20 cellular contexts compared by ENCODE assay signal in the genomic region with DNA sequence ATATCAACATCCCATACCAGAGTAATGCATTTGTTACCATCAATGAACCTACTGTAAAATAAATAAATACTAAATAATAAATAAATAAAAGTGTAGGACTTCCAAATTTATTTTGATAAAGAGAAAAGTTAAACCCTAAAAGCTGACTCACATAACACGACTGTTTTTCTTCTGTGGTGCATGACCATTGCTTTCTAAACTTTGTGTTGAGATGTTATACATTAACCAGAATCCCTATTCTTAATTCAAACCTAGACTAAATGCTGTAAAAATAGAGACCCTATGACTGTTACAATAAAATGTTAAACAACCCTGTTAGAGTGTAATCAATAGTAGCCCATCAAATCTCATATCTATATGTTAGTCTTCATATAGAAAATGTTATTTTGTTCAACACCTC.
"Had no signal": no experiment of that assay in that cellular context is flagged by ENCODE, and none has a peak within 500 bp of the region (broad histone marks: within the 10 kb centered on the region; RNA-seq: fewer than 3 reads in every experiment).

No MANE protein-coding gene starts in this region.

- DNase-seq: activated CD4-positive, alpha-beta T cell treated with anti-CD3 and anti-CD28 coated beads for 36 hours; activated CD4-positive, alpha-beta T cell treated with anti-CD3 and anti-CD28 coated beads, Interleukin-2, amount 50 U/mL, for 4 hours; activated effector memory CD4-positive, alpha-beta T cell treated with Interleukin-2 at 50 U/mL for 16 hours; activated naive CD4-positive, alpha-beta T cell treated with anti-CD3 and anti-CD28 coated beads for 36 hours; activated T-cell treated with anti-CD3 and anti-CD28 coated beads, Interleukin-2, amount 50 U/mL, for 72 hours; amygdala; colonic mucosa; esophagus squamous epithelium; gastrocnemius medialis; hippocampal formation; left colon; lower lobe of right lung; naive B cell; posterior cingulate gyrus; stimulated activated CD4-positive, alpha-beta T cell treated with anti-CD3 and anti-CD28 coated beads, Interleukin-2, amount 100 ng/mL, for 48 hours; stimulated activated CD8-positive, alpha-beta memory T cell treated with anti-CD3 and anti-CD28 coated beads, Interleukin-4, amount 100 ng/mL, for 48 hours; stimulated activated naive B cell treated with anti-CD40 and anti-IgM and Interleukin-4, amounts not matched to agents 10 μg/mL and 1 μg/mL and 100 μg/mL, for 72 hours; T-helper 9 cell; trophoblast cell; uterus had no signal

- ATAC-seq: activated CD4-positive, alpha-beta T cell treated with anti-CD3 and anti-CD28 coated beads for 36 hours; activated T-cell treated with anti-CD3 and anti-CD28 coated beads, Interleukin-2, amount 50 U/mL, for 72 hours; gastrocnemius medialis; left colon; lower lobe of right lung; stimulated activated naive B cell treated with anti-CD40 and anti-IgM and Interleukin-4, amounts not matched to agents 10 μg/mL and 1 μg/mL and 100 μg/mL, for 72 hours had no signal
